ENCODE assay signal across 25 cellular contexts in the genomic region with DNA sequence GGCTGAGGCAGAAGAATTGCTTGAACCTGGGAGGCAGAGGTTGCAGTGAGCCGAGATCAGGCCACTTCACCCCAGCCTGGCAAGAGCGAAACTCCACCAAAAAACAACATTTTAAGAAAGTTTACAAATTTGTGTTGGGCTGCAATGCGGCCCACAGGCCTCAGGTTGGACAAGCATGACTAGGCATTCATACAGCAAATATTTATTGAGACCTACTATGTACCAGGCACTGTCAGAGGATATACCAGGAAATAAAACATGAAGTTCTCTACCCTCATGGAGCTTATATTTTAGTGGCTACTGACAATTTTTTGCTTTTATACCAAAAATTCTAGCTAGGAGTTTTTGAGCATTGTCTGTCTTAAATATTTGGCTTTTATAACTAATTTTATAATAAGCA. TPM values are rescaled to one million over a fixed set of nuclear protein-coding genes. Genes with fewer than 3 reads are reported as not detected.
A peak's percentile ranks its signal among the peaks of the same experiment; 100 is the strongest.
DNase-seq lines count a peak whose midpoint lies in the region; ATAC-seq, FAIRE-seq and TF ChIP-seq lines count a peak whose summit lies in the region.
"Had no signal": no experiment of that assay in that cellular context is flagged by ENCODE, and none has a peak within 500 bp of the region (broad histone marks: within the 10 kb centered on the region; RNA-seq: fewer than 3 reads in every experiment).

No MANE protein-coding gene starts in this region.

- peaks cover 87% of the 10 kb centered on the region for H3K79me2 ChIP-seq in HepG2 (ENCODE audit: insufficient read depth, low read length)
- peaks cover 100% of the 10 kb centered on the region for H3K79me2 ChIP-seq in GM23338 (replicated peaks; ENCODE audit: insufficient read depth)
- peaks cover 84% of the 10 kb centered on the region for H3K79me2 ChIP-seq in K562 (ENCODE audit: control insufficient read depth, insufficient read depth, low read length)

- TF ChIP-seq EP300 in HepG2 (IDR thresholded peaks at IDR 0.05; ENCODE audit: low read depth in 2 of 2, low read length in 2 of 2), result no peak
- TF ChIP-seq EP300 in HepG2 (CRISPR knock-in tag; IDR thresholded peaks at IDR 0.05; ENCODE audit: borderline replicate concordance), result no peak
- no peak for TF ChIP-seq EP300 in K562 (IDR thresholded peaks at IDR 0.05; ENCODE audit: low read length)

- H3K9ac ChIP-seq in HepG2 (ENCODE audit: insufficient read depth, low read depth, low read length) (no peak overlapping the region), K562 (ENCODE audit: insufficient read depth in 1 of 2, low read depth in 2 of 2, low read length in 2 of 2) (no peak overlapping the region)
- H3K9ac ChIP-seq: BLaER1, GM23248 had no signal

- H3K9me3 ChIP-seq in HepG2 (ENCODE audit: low read length) (no peaks in the 10 kb centered on the region), right lobe of liver (no peaks in the 10 kb centered on the region), K562 (replicated peaks; ENCODE audit: control insufficient read depth, insufficient read depth, low read depth, low read length) (no peaks in the 10 kb centered on the region)
- H3K9me3 ChIP-seq: BLaER1, Caco-2 had no signal

- TF ChIP-seq RAD21 in HepG2 (CRISPR knock-in tag; IDR thresholded peaks at IDR 0.05) (no peak), K562 (CRISPR knock-in tag; conservative IDR thresholded peaks at IDR 0.05 in 1 of 2, IDR thresholded peaks at IDR 0.05 in 1 of 2) (no peak)

- H3K9me3 Mint-ChIP-seq in GM23338, result no peaks in the 10 kb centered on the region
- H3K9me3 Mint-ChIP-seq: CD4-positive, CD25-positive, alpha-beta regulatory T cell; CD8-positive, alpha-beta T cell; H9 had no signal

- no peak for TF ChIP-seq CTCF in HepG2 (CRISPR knock-in tag; IDR thresholded peaks at IDR 0.05)
- no peak for TF ChIP-seq CTCF in right lobe of liver (IDR thresholded peaks at IDR 0.05)
- no peak for TF ChIP-seq CTCF in GM23338 (conservative IDR thresholded peaks at IDR 0.05; ENCODE audit: low read depth in 2 of 2)
- TF ChIP-seq CTCF in K562 (IDR thresholded peaks at IDR 0.05 in 2 of 3, conservative IDR thresholded peaks at IDR 0.05 in 1 of 3; ENCODE audit: insufficient read depth in 2 of 3, low read depth in 1 of 3, low read length in 3 of 3), result no peak
- no peak for TF ChIP-seq CTCF in RWPE1 (conservative IDR thresholded peaks at IDR 0.05; ENCODE audit: low read depth)

- H3K9me2 ChIP-seq in GM23338 (ENCODE audit: insufficient read depth), result no peaks in the 10 kb centered on the region

- H3F3A ChIP-seq in GM23338 (replicated peaks; ENCODE audit: low read depth), result peaks cover 33% of the 10 kb centered on the region; the same call in 1 of the 2 replicates

- H2AFZ ChIP-seq in HepG2 (ENCODE audit: low read length) (no peak overlapping the region), GM23338 (no peak overlapping the region), K562 (ENCODE audit: low read depth, low read length) (no peak overlapping the region)
- H2AFZ ChIP-seq: GM23248 had no signal

- H4K20me1 ChIP-seq in HepG2 (ENCODE audit: insufficient read depth, low read length) (peaks cover 71% of the 10 kb centered on the region), GM23338 (replicated peaks; ENCODE audit: insufficient read depth) (peaks cover 85% of the 10 kb centered on the region), K562 (replicated peaks; ENCODE audit: control insufficient read depth, insufficient read depth, low read length) (peaks cover 14% of the 10 kb centered on the region)

- WGBS in HepG2 (ENCODE audit: low lambda C conversion rate), result 100% methylated on average over 3 of the region's 3 CpGs
- WGBS in right lobe of liver (ENCODE audit: insufficient coverage, low coverage, low lambda C conversion rate, missing lambda C conversion rate), result 95% methylated on average over 2 of the region's 3 CpGs
- WGBS in K562 (ENCODE audit: insufficient coverage, low coverage, missing lambda C conversion rate), result 93% methylated on average over 3 of the region's 3 CpGs

- H3K27me3 ChIP-seq in HepG2 (ENCODE audit: control insufficient read depth in 1 of 2, insufficient read depth in 2 of 2, low read length in 2 of 2) (no peaks in the 10 kb centered on the region), right lobe of liver (no peaks in the 10 kb centered on the region), GM23338 (ENCODE audit: insufficient read depth) (no peaks in the 10 kb centered on the region), K562 (ENCODE audit: control insufficient read depth in 2 of 2, insufficient read depth in 2 of 2, low read length in 2 of 2) (no peaks in the 10 kb centered on the region)
- H3K27me3 ChIP-seq: BLaER1 had no signal

- H3K27me3 Mint-ChIP-seq in GM23338 (ENCODE audit: insufficient read depth, low read depth, poor library complexity), result peaks cover 2% of the 10 kb centered on the region
- H3K27me3 Mint-ChIP-seq: CD4-positive, CD25-positive, alpha-beta regulatory T cell had no signal

- H3K4me2 ChIP-seq in HepG2 (ENCODE audit: low read depth, low read length) (no peak overlapping the region), GM23338 (no peak overlapping the region), K562 (ENCODE audit: insufficient read depth, low read length) (no peak overlapping the region)

- H3K27ac ChIP-seq in HepG2 (ENCODE audit: extremely low read length, insufficient read depth, low read length) (no peak overlapping the region), right lobe of liver (no peak overlapping the region), GM23338 (ENCODE audit: low read depth) (peak overlapping the region; percentile 90), K562 (ENCODE audit: extremely low read depth, low read depth, low read length) (no peak overlapping the region), RWPE1 (no peak overlapping the region)
- H3K27ac ChIP-seq: BLaER1, C4-2B, GM23248 had no signal

- CTCF ChIA-PET in HepG2 (lab: Yijun Ruan, JAX; ENCODE audit: low intra/inter-chr PET ratio, low total read pairs), result no interaction called here
- CTCF ChIA-PET in K562 (lab: Yijun Ruan, JAX; ENCODE audit: low intra/inter-chr PET ratio), result no interaction called here
- CTCF ChIA-PET in RWPE1 (lab: Yijun Ruan, JAX), result interaction anchor here (0.6 kb wide), 1 partner anchor 78 kb away, joined by 3 read pairs; no protein-coding TSS in a partner anchor

- peaks cover 6% of the 10 kb centered on the region for H3K9me1 ChIP-seq in K562 (ENCODE audit: control insufficient read depth, insufficient read depth, low read length)

- FAIRE-seq in HepG2 (lab: Jason Lieb, UNC) (no peak), K562 (lab: Jason Lieb, UNC) (no peak)
- FAIRE-seq: D721Med, GM12891, GM18507 had no signal

- TF ChIP-seq POLR2A in HepG2 (IDR thresholded peaks at IDR 0.05; ENCODE audit: insufficient read depth in 1 of 2, low read depth in 2 of 2, low read length in 2 of 2), result no peak
- TF ChIP-seq POLR2A in right lobe of liver (IDR thresholded peaks at IDR 0.05), result no peak
- no peak for TF ChIP-seq POLR2A in K562 (conservative IDR thresholded peaks at IDR 0.05)

- no peak overlapping the region for H3K4me3 Mint-ChIP-seq in GM23338
- H3K4me3 Mint-ChIP-seq: CD8-positive, alpha-beta T cell; H9 had no signal

- H3K36me3 Mint-ChIP-seq in GM23338 (ENCODE audit: low read depth), result peaks cover 35% of the 10 kb centered on the region

- no peak for ATAC-seq in HepG2
- no peak for ATAC-seq in right lobe of liver
- no peak for ATAC-seq in GM23338
- no peak for ATAC-seq in K562
- ATAC-seq: CD8-positive, alpha-beta T cell; HCT116 had no signal

- H3K4me1 Mint-ChIP-seq in GM23338, result peaks cover 11% of the 10 kb centered on the region

- H3K4me1 ChIP-seq in HepG2 (ENCODE audit: insufficient read depth, low read length) (peaks cover 41% of the 10 kb centered on the region), right lobe of liver (peaks cover 0 to 25% (median 7%) of the 10 kb centered on the region in 4 donors), GM23338 (ENCODE audit: insufficient read depth) (peaks cover 8% of the 10 kb centered on the region), K562 (replicated peaks in 1 of 2; ENCODE audit: control insufficient read depth in 2 of 2, insufficient read depth in 2 of 2, low read length in 2 of 2) (peaks cover 3 to 4% of the 10 kb centered on the region in 2 experiments; a peak in 4 of 5 replicates)

- H3K4me3 ChIP-seq in HepG2 (replicated peaks in 1 of 3; ENCODE audit: insufficient read depth in 1 of 3, low read depth in 2 of 3, low read length in 3 of 3) (no peak overlapping the region), right lobe of liver (no peak overlapping the region), GM23338 (no peak overlapping the region), K562 (no peak overlapping the region)
- H3K4me3 ChIP-seq: BLaER1, GM23248 had no signal

- H3K36me3 ChIP-seq in HepG2 (replicated peaks in 1 of 2; ENCODE audit: control insufficient read depth in 1 of 2, insufficient read depth in 2 of 2, low read length in 2 of 2), result peaks cover 0 to 6% of the 10 kb centered on the region in 2 experiments; a peak in 2 of 5 replicates
- H3K36me3 ChIP-seq in right lobe of liver, result no peaks in the 10 kb centered on the region
- H3K36me3 ChIP-seq in GM23338 (ENCODE audit: insufficient read depth), result no peaks in the 10 kb centered on the region
- peaks cover 16% of the 10 kb centered on the region for H3K36me3 ChIP-seq in K562 (ENCODE audit: control insufficient read depth, insufficient read depth, low read length)

- POLR2A ChIA-PET in HepG2 (lab: Yijun Ruan, JAX) (no interaction called here), K562 (lab: Yijun Ruan, JAX) (interaction anchor here (0.6 to 2.7 kb wide), 8 partner anchors 8 to 352 kb away, joined by 3 to 12 read pairs (median 4); no protein-coding TSS in a partner anchor), RWPE1 (lab: Yijun Ruan, JAX; ENCODE audit: low non-redundant PET) (no interaction called here)

- BruUV-seq in HepG2 (replicated peaks; lab: Mats Ljungman, UMichigan) (no TSS peak), K562 (replicated peaks; lab: Mats Ljungman, UMichigan) (no TSS peak)

- in situ Hi-C loops in HepG2 (cut with HindIII; ENCODE audit: extremely low pct_ligation_motif_present, low pct_unique_long_range_greater_than_20kb) (no loop called here), K562 (cut with MboI) (no loop called here)

- DNase-seq in HepG2 (ENCODE audit: low spot score) (no peak), right lobe of liver (no peak), GM23338 (ENCODE audit: low spot score) (no peak), K562 (ENCODE audit: extremely low read depth in 1 of 4, low spot score in 3 of 4) (no peak), posterior vena cava (ENCODE audit: low spot score) (peak; percentile 6), UCSD-AML1 (lab: John Stamatoyannopoulos, UW; ENCODE audit: unreplicated experiment) (no peak), D341Med (ENCODE audit: low spot score) (no peak), RWPE1 (ENCODE audit: low spot score) (no peak)
- DNase-seq: Caco-2; CD4-positive, CD25-positive, alpha-beta regulatory T cell; CD8-positive, alpha-beta T cell; DMS 273 treated with DMSO at 0.1 percent for 48 hours; DMS79; GF-D8; GM23248; H9 had no signal

- no peak overlapping the region for H3K27ac Mint-ChIP-seq in GM23338
- H3K27ac Mint-ChIP-seq: CD8-positive, alpha-beta T cell; H9 had no signal

- intact Hi-C loops in HepG2 (cut with micrococcal nuclease; ENCODE audit: unreplicated experiment), result no loop called here
- intact Hi-C loops in right lobe of liver (cut with DNase I), result no loop called here
- intact Hi-C loops in K562 (cut with micrococcal nuclease), result no loop called here
- intact Hi-C loops in posterior vena cava (cut with DNase I), result no loop called here

RNA-seq across cellular contexts. Expression of a gene that starts 23.7 kb away (rescaled TPM):
- 66.2 and 76.7 TPM in 2 replicates for total RNA-seq in HepG2 (2016; rRNA removed; fragmentation: Illumina TruSeq; extraction: Trizol)
- total RNA-seq in HepG2 (2016; cell fraction: cytosol; rRNA removed; fragmentation: Illumina TruSeq; extraction: Trizol; ENCODE audit: low read depth), result 98.5 and 108 TPM in 2 replicates
- 68.2 and 68.8 TPM in 2 replicates for total RNA-seq in HepG2 (2016; cell fraction: insoluble cytoplasmic fraction; rRNA removed; fragmentation: Illumina TruSeq; extraction: Trizol)
- 163 and 168 TPM in 2 replicates for total RNA-seq in HepG2 (2016; cell fraction: membrane; rRNA removed; fragmentation: Illumina TruSeq; extraction: Trizol)
- 45.2 and 49.3 TPM in 2 replicates for total RNA-seq in HepG2 (2016; cell fraction: nucleus; rRNA removed; fragmentation: Illumina TruSeq; extraction: Trizol)
- 327 and 345 TPM in 2 replicates for polyA plus RNA-seq in HepG2 (2011; rRNA removed)
- 278 and 286 TPM in 2 replicates for polyA plus RNA-seq in HepG2 (2011; cell fraction: cytosol; rRNA removed)
- polyA plus RNA-seq in HepG2 (2011; cell fraction: nucleus; rRNA removed), result 169 and 179 TPM in 2 replicates
- 196 and 197 TPM in 2 replicates for polyA plus RNA-seq in HepG2 (2012)
- polyA plus RNA-seq in HepG2 (2016; cell fraction: cytosol; fragmentation: Illumina TruSeq; extraction: Trizol; ENCODE audit: low read depth), result 302 and 370 TPM in 2 replicates
- 201 and 257 TPM in 2 replicates for polyA plus RNA-seq in HepG2 (2016; cell fraction: insoluble cytoplasmic fraction; fragmentation: Illumina TruSeq; extraction: Trizol; ENCODE audit: low read depth)
- polyA plus RNA-seq in HepG2 (2016; cell fraction: membrane; fragmentation: Illumina TruSeq; extraction: Trizol; ENCODE audit: low read depth), result 387 and 445 TPM in 2 replicates
- 156 and 160 TPM in 2 replicates for polyA plus RNA-seq in HepG2 (2016; cell fraction: nucleus; fragmentation: Illumina TruSeq; extraction: Trizol; ENCODE audit: insufficient read depth, low read depth)
- 349 and 450 TPM in 2 replicates for polyA minus RNA-seq in HepG2 (2011; rRNA and poly(A)+ RNA removed; ENCODE audit: low replicate concordance)
- 168 and 187 TPM in 2 replicates for polyA minus RNA-seq in HepG2 (2011; cell fraction: cytosol; rRNA and poly(A)+ RNA removed)
- 63.1 and 70.6 TPM in 2 replicates for polyA minus RNA-seq in HepG2 (2011; cell fraction: nucleus; rRNA and poly(A)+ RNA removed)
- total RNA-seq in right lobe of liver, result 100 to 1,000 TPM in 4 of 6 experiments, 10 to 100 TPM in 2; 85.9 to 147 (median 104) TPM
- total RNA-seq in GM23338 (2014; rRNA removed; shearing (Covaris generic)), result 138 and 147 TPM in 2 replicates
- polyA plus RNA-seq in GM23338 (2016; fragmentation: Nextera tagmentation; extraction: Ambion mirVana), result 65.4 and 78.6 TPM in 2 replicates
- total RNA-seq in K562 (2011; cell fraction: chromatin; rRNA removed; ENCODE audit: low replicate concordance), result 190 and 209 TPM in 2 replicates
- 83.4 and 90.4 TPM in 2 replicates for total RNA-seq in K562 (2011; cell fraction: nucleolus; rRNA removed)
- 169 and 203 TPM in 2 replicates for total RNA-seq in K562 (2011; cell fraction: nucleoplasm; rRNA removed)
- total RNA-seq in K562 (2014; rRNA removed), result 46.9 and 60.9 TPM in 2 replicates
- 113 and 114 TPM in 2 replicates for total RNA-seq in K562 (2014; rRNA removed; fragmentation: Illumina TruSeq; extraction: Trizol)
- total RNA-seq in K562 (2015; rRNA removed; fragmentation: Illumina TruSeq; extraction: Trizol), result 106 and 111 TPM in 2 replicates
- total RNA-seq in K562 (2021), result 289 and 309 TPM in 2 replicates
- polyA plus RNA-seq in K562 (2011; rRNA removed), result 240 and 308 TPM in 2 replicates
- 264 and 290 TPM in 2 replicates for polyA plus RNA-seq in K562 (2011; cell fraction: cytosol; rRNA removed)
- polyA plus RNA-seq in K562 (2011; cell fraction: nucleus; rRNA removed), result 160 and 176 TPM in 2 replicates
- polyA plus RNA-seq in K562 (2012), result 213 and 306 TPM in 2 replicates
- polyA plus RNA-seq in K562 (2014; fragmentation: Illumina TruSeq; extraction: Trizol), result 293 and 388 TPM in 2 replicates
- 10 to 100 TPM; 34.3 to 45.1 TPM for polyA plus RNA-seq in K562 (2014; fragmentation: Nextera tagmentation; extraction: Ambion mirVana)
- polyA plus RNA-seq in K562 (2014; rRNA removed), result 147 and 159 TPM in 2 replicates
- 343 and 352 TPM in 2 replicates for polyA minus RNA-seq in K562 (2011; rRNA and poly(A)+ RNA removed)
- 206 and 275 TPM in 2 replicates for polyA minus RNA-seq in K562 (2011; cell fraction: cytosol; rRNA and poly(A)+ RNA removed)
- polyA minus RNA-seq in K562 (2011; cell fraction: nucleus; rRNA and poly(A)+ RNA removed), result 31.1 and 59.9 TPM in 2 replicates
- total RNA-seq in posterior vena cava, result 100 to 1,000 TPM; 318 to 379 TPM

RNA-seq across cellular contexts. Expression of a gene that starts 47.9 kb away (rescaled TPM):
- total RNA-seq in HepG2 (2016; rRNA removed; fragmentation: Illumina TruSeq; extraction: Trizol) (0.11 TPM in 1 of 2 replicates, not detected in the other), right lobe of liver (1 to 10 TPM in 1 of 6 experiments, under 1 TPM in 3, not detected in 2; 0.44 to 1.4 (median 0.58) TPM), K562 (2014; rRNA removed) (not detected in 2 replicates), K562 (2014; rRNA removed; fragmentation: Illumina TruSeq; extraction: Trizol) (not detected in 2 replicates), K562 (2015; rRNA removed; fragmentation: Illumina TruSeq; extraction: Trizol) (not detected in 2 replicates), K562 (2021) (not detected in 2 replicates), posterior vena cava (under 1 TPM in 1 of 2 donors, not detected in 1; 0.37 TPM)
- total RNA-seq in HepG2 (2016; cell fraction: cytosol; rRNA removed; fragmentation: Illumina TruSeq; extraction: Trizol; ENCODE audit: low read depth), result not detected in 2 replicates
- 0.13 TPM in 1 of 2 replicates, not detected in the other for total RNA-seq in HepG2 (2016; cell fraction: insoluble cytoplasmic fraction; rRNA removed; fragmentation: Illumina TruSeq; extraction: Trizol)
- not detected in 2 replicates for total RNA-seq in HepG2 (2016; cell fraction: membrane; rRNA removed; fragmentation: Illumina TruSeq; extraction: Trizol)
- total RNA-seq in HepG2 (2016; cell fraction: nucleus; rRNA removed; fragmentation: Illumina TruSeq; extraction: Trizol), result not detected in 2 replicates
- polyA plus RNA-seq in HepG2 (2011; rRNA removed) (0.12 TPM in 1 of 2 replicates, not detected in the other), GM23338 (2016; fragmentation: Nextera tagmentation; extraction: Ambion mirVana) (0.42 TPM in 1 of 2 replicates, not detected in the other), K562 (2011; rRNA removed) (0.14 TPM in 1 of 2 replicates, not detected in the other), K562 (2014; fragmentation: Illumina TruSeq; extraction: Trizol) (not detected in 2 replicates), K562 (2014; fragmentation: Nextera tagmentation; extraction: Ambion mirVana) (not detected), K562 (2014; rRNA removed) (0.16 TPM in 1 of 2 replicates, not detected in the other)
- polyA plus RNA-seq in HepG2 (2011; cell fraction: cytosol; rRNA removed), result not detected in 2 replicates
- polyA plus RNA-seq in HepG2 (2011; cell fraction: nucleus; rRNA removed), result 0.80 and 1.5 TPM in 2 replicates
- polyA plus RNA-seq in HepG2 (2012), result not detected in 2 replicates
- not detected in 2 replicates for polyA plus RNA-seq in HepG2 (2016; cell fraction: cytosol; fragmentation: Illumina TruSeq; extraction: Trizol; ENCODE audit: low read depth)
- not detected in 2 replicates for polyA plus RNA-seq in HepG2 (2016; cell fraction: insoluble cytoplasmic fraction; fragmentation: Illumina TruSeq; extraction: Trizol; ENCODE audit: low read depth)
- polyA plus RNA-seq in HepG2 (2016; cell fraction: membrane; fragmentation: Illumina TruSeq; extraction: Trizol; ENCODE audit: low read depth), result not detected in 2 replicates
- 0.38 and 0.87 TPM in 2 replicates for polyA plus RNA-seq in HepG2 (2016; cell fraction: nucleus; fragmentation: Illumina TruSeq; extraction: Trizol; ENCODE audit: insufficient read depth, low read depth)
- not detected in 2 replicates for polyA minus RNA-seq in HepG2 (2011; rRNA and poly(A)+ RNA removed; ENCODE audit: low replicate concordance)
- not detected in 2 replicates for polyA minus RNA-seq in HepG2 (2011; cell fraction: cytosol; rRNA and poly(A)+ RNA removed)
- polyA minus RNA-seq in HepG2 (2011; cell fraction: nucleus; rRNA and poly(A)+ RNA removed), result 0.64 TPM in 1 of 2 replicates, not detected in the other
- total RNA-seq in GM23338 (2014; rRNA removed; shearing (Covaris generic)), result 0.82 and 0.87 TPM in 2 replicates
- total RNA-seq in K562 (2011; cell fraction: chromatin; rRNA removed; ENCODE audit: low replicate concordance), result 0.56 and 0.69 TPM in 2 replicates
- 0.33 and 0.39 TPM in 2 replicates for total RNA-seq in K562 (2011; cell fraction: nucleolus; rRNA removed)
- not detected in 2 replicates for total RNA-seq in K562 (2011; cell fraction: nucleoplasm; rRNA removed)
- polyA plus RNA-seq in K562 (2011; cell fraction: cytosol; rRNA removed), result not detected in 2 replicates
- 0.10 and 0.68 TPM in 2 replicates for polyA plus RNA-seq in K562 (2011; cell fraction: nucleus; rRNA removed)
- polyA plus RNA-seq in K562 (2012), result 0.08 and 0.53 TPM in 2 replicates
- polyA minus RNA-seq in K562 (2011; rRNA and poly(A)+ RNA removed), result not detected in 2 replicates
- polyA minus RNA-seq in K562 (2011; cell fraction: cytosol; rRNA and poly(A)+ RNA removed), result not detected in 2 replicates
- not detected in 2 replicates for polyA minus RNA-seq in K562 (2011; cell fraction: nucleus; rRNA and poly(A)+ RNA removed)
- total RNA-seq: A172; CD4-positive, CD25-positive, alpha-beta regulatory T cell; G401; H4 had no signal
- polyA plus RNA-seq: CD4-positive, CD25-positive, alpha-beta regulatory T cell; GM23248 had no signal

RNA-seq across cellular contexts. Expression of a gene that starts 51.9 kb away (rescaled TPM):
- total RNA-seq in HepG2 (2016; rRNA removed; fragmentation: Illumina TruSeq; extraction: Trizol) (12.9 and 18.7 TPM in 2 replicates), right lobe of liver (10 to 100 TPM in 1 of 6 experiments, 1 to 10 TPM in 5; 2.3 to 13.2 (median 6.0) TPM), K562 (2014; rRNA removed) (19.2 and 24.9 TPM in 2 replicates), K562 (2014; rRNA removed; fragmentation: Illumina TruSeq; extraction: Trizol) (1.9 and 4.3 TPM in 2 replicates), K562 (2015; rRNA removed; fragmentation: Illumina TruSeq; extraction: Trizol) (6.8 and 7.9 TPM in 2 replicates), K562 (2021) (21.5 and 22.5 TPM in 2 replicates), posterior vena cava (not detected)
- 49.1 and 56.2 TPM in 2 replicates for total RNA-seq in HepG2 (2016; cell fraction: cytosol; rRNA removed; fragmentation: Illumina TruSeq; extraction: Trizol; ENCODE audit: low read depth)
- 9.2 and 18.5 TPM in 2 replicates for total RNA-seq in HepG2 (2016; cell fraction: insoluble cytoplasmic fraction; rRNA removed; fragmentation: Illumina TruSeq; extraction: Trizol)
- 52.4 and 62.3 TPM in 2 replicates for total RNA-seq in HepG2 (2016; cell fraction: membrane; rRNA removed; fragmentation: Illumina TruSeq; extraction: Trizol)
- 7.7 and 11.9 TPM in 2 replicates for total RNA-seq in HepG2 (2016; cell fraction: nucleus; rRNA removed; fragmentation: Illumina TruSeq; extraction: Trizol)
- polyA plus RNA-seq in HepG2 (2011; rRNA removed) (13.2 and 15.3 TPM in 2 replicates), GM23338 (2016; fragmentation: Nextera tagmentation; extraction: Ambion mirVana) (22.0 and 25.0 TPM in 2 replicates), K562 (2011; rRNA removed) (6.8 and 10.6 TPM in 2 replicates), K562 (2014; fragmentation: Illumina TruSeq; extraction: Trizol) (14.1 and 18.1 TPM in 2 replicates), K562 (2014; fragmentation: Nextera tagmentation; extraction: Ambion mirVana) (1 to 10 TPM in 1 of 2 experiments, under 1 TPM in 1; 0.37 to 1.4 TPM), K562 (2014; rRNA removed) (15.3 and 17.2 TPM in 2 replicates)
- 12.8 and 25.5 TPM in 2 replicates for polyA plus RNA-seq in HepG2 (2011; cell fraction: cytosol; rRNA removed)
- polyA plus RNA-seq in HepG2 (2011; cell fraction: nucleus; rRNA removed), result 29.4 and 36.3 TPM in 2 replicates
- 6.6 and 7.8 TPM in 2 replicates for polyA plus RNA-seq in HepG2 (2012)
- polyA plus RNA-seq in HepG2 (2016; cell fraction: cytosol; fragmentation: Illumina TruSeq; extraction: Trizol; ENCODE audit: low read depth), result 77.9 and 88.5 TPM in 2 replicates
- polyA plus RNA-seq in HepG2 (2016; cell fraction: insoluble cytoplasmic fraction; fragmentation: Illumina TruSeq; extraction: Trizol; ENCODE audit: low read depth), result 13.6 and 17.5 TPM in 2 replicates
- 69.4 and 73.4 TPM in 2 replicates for polyA plus RNA-seq in HepG2 (2016; cell fraction: membrane; fragmentation: Illumina TruSeq; extraction: Trizol; ENCODE audit: low read depth)
- 21.1 and 21.2 TPM in 2 replicates for polyA plus RNA-seq in HepG2 (2016; cell fraction: nucleus; fragmentation: Illumina TruSeq; extraction: Trizol; ENCODE audit: insufficient read depth, low read depth)
- polyA minus RNA-seq in HepG2 (2011; rRNA and poly(A)+ RNA removed; ENCODE audit: low replicate concordance), result 1.1 and 27.0 TPM in 2 replicates
- polyA minus RNA-seq in HepG2 (2011; cell fraction: cytosol; rRNA and poly(A)+ RNA removed), result 7.6 and 7.8 TPM in 2 replicates
- polyA minus RNA-seq in HepG2 (2011; cell fraction: nucleus; rRNA and poly(A)+ RNA removed), result 2.3 and 2.6 TPM in 2 replicates
- total RNA-seq in GM23338 (2014; rRNA removed; shearing (Covaris generic)), result 13.4 and 19.5 TPM in 2 replicates
- 5.7 and 20.2 TPM in 2 replicates for total RNA-seq in K562 (2011; cell fraction: chromatin; rRNA removed; ENCODE audit: low replicate concordance)
- total RNA-seq in K562 (2011; cell fraction: nucleolus; rRNA removed), result 23.0 and 23.7 TPM in 2 replicates
- total RNA-seq in K562 (2011; cell fraction: nucleoplasm; rRNA removed), result 12.5 and 15.1 TPM in 2 replicates
- 17.0 and 45.9 TPM in 2 replicates for polyA plus RNA-seq in K562 (2011; cell fraction: cytosol; rRNA removed)
- polyA plus RNA-seq in K562 (2011; cell fraction: nucleus; rRNA removed), result 31.9 and 53.9 TPM in 2 replicates
- 8.9 and 9.5 TPM in 2 replicates for polyA plus RNA-seq in K562 (2012)
- polyA minus RNA-seq in K562 (2011; rRNA and poly(A)+ RNA removed), result 2.1 and 3.8 TPM in 2 replicates
- 8.1 and 9.6 TPM in 2 replicates for polyA minus RNA-seq in K562 (2011; cell fraction: cytosol; rRNA and poly(A)+ RNA removed)
- 5.1 and 6.1 TPM in 2 replicates for polyA minus RNA-seq in K562 (2011; cell fraction: nucleus; rRNA and poly(A)+ RNA removed)
- total RNA-seq: A172, GM23248 had no signal
